1 cellular context compared by ENCODE assay signal in the genomic region with DNA sequence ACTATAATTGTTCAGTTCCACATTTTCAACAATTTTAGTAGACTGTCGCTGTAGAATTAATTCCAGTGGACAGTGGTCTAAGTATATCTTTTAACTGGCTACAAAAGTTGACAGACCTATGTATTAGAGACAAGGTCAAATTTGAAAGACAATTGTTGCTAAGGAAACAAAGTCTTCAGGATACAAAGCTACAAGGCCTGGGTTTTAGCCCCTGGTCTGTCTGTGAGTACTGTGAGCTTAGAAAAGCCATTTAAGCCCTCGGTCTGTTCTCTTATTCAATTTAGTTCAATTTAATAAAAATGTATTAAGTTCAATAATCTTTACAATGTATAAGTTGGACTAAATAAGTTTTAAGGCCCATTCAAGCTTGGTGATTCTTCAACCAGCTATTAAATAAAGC.
TF ChIP-seq lines count a peak whose summit lies in the region.

No MANE protein-coding gene starts in this region.

TF ChIP-seq in H1, 55 proteins besides CTCF, POLR2A, EP300 and RAD21:
- TF ChIP-seq SP1 (IDR thresholded peaks at IDR 0.05; ENCODE audit: low read depth, low read length) (no peak), SIN3A (conservative IDR thresholded peaks at IDR 0.05 in 1 of 2, IDR thresholded peaks at IDR 0.05 in 1 of 2; ENCODE audit: low read depth in 1 of 2, low read length in 2 of 2) (0 out of 4 replicates have a peak, but pooled peaks of 1 of the 2 experiments have one; percentile 46), CBX5 (IDR thresholded peaks at IDR 0.05; ENCODE audit: low read depth, low read length) (no peak)
